In the genomic region with DNA sequence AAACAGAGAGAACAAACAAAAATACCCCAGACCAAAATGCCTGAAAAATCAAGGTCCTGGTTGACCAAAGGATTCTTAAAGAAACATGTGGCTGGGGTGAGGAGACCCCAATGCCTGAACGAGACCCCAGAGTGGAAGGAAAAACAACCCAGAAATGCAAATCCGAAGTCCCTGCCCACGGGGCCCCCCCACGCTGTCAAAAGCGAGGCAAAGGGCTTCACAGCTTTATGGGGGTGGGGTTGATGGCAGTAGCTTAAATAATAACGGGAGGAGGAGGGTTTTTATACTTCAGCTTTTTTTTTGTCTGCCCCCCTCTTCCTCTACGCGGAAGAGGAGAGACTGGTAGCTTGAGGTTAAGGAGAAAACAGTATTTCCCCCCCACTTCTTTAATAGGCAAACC, we compare ENCODE assay signal across 19 cellular contexts. TPM values are rescaled to one million over a fixed set of nuclear protein-coding genes. Genes with fewer than 3 reads are reported as not detected.
DNase-seq lines count a peak whose midpoint lies in the region; ATAC-seq and TF ChIP-seq lines count a peak whose summit lies in the region.
"Had no signal": no experiment of that assay in that cellular context is flagged by ENCODE, and none has a peak within 500 bp of the region (broad histone marks: within the 10 kb centered on the region; RNA-seq: fewer than 3 reads in every experiment).

No MANE protein-coding gene starts in this region.

- TF ChIP-seq CTCF in HCT116 (IDR thresholded peaks at IDR 0.05 in 2 of 3, conservative IDR thresholded peaks at IDR 0.05 in 1 of 3; ENCODE audit: borderline replicate concordance in 1 of 3, insufficient read depth in 1 of 3, low read depth in 2 of 3, low read length in 2 of 3) = no peak
- TF ChIP-seq CTCF in gastrocnemius medialis (IDR thresholded peaks at IDR 0.05 in 4 of 5, conservative IDR thresholded peaks at IDR 0.05 in 1 of 5) = no peak

- no peaks in the 10 kb centered on the region for H4K20me1 ChIP-seq in HCT116 (ENCODE audit: insufficient read depth)

- BruUV-seq in HCT116 (replicated peaks; lab: Mats Ljungman, UMichigan) = TSS peak; percentile 22

- ATAC-seq in HCT116 (no peak), gastrocnemius medialis (no peak)
- ATAC-seq in activated naive CD8-positive, alpha-beta T cell treated with anti-CD3 and anti-CD28 coated beads, Interleukin-2, amount 50 U/mL, for 24 hours = no peak
- no peak for ATAC-seq in naive thymus-derived CD8-positive, alpha-beta T cell
- ATAC-seq: sciatic nerve had no signal

- TF ChIP-seq RAD21 in HCT116 (IDR thresholded peaks at IDR 0.05; ENCODE audit: low read depth) = no peak

- no peak overlapping the region for H2AFZ ChIP-seq in HCT116 (ENCODE audit: low read depth, low read length, poor library complexity, severe bottlenecking)

- DNase-seq in CD4-positive, alpha-beta memory T cell = no peak
- DNase-seq in HCT116 (ENCODE audit: low read depth, low spot score) (no peak), OCI-M1 (lab: John Stamatoyannopoulos, UW) (no peak), midbrain (lab: John Stamatoyannopoulos, UW) (no peak), gastrocnemius medialis (no peak)
- no peak for DNase-seq in activated naive CD8-positive, alpha-beta T cell treated with anti-CD3 and anti-CD28 coated beads, Interleukin-2, amount 50 U/mL, for 24 hours
- DNase-seq in naive thymus-derived CD8-positive, alpha-beta T cell = no peak
- no peak for DNase-seq in stimulated activated CD4-positive, alpha-beta T cell treated with anti-CD3 and anti-CD28 coated beads, Interleukin-4, amount 100 ng/mL, for 4 hours
- DNase-seq: activated CD4-positive, alpha-beta T cell treated with anti-CD3 and anti-CD28 coated beads, Interleukin-2, amount 10 ng/mL, durations not matched to agents 7 days and 5 days; COR-L47; hypothalamus; NCI-H1930; NCI-H446; substantia nigra had no signal

- H3K9ac ChIP-seq in HCT116 (ENCODE audit: low read length) = no peak overlapping the region

- no peak overlapping the region for H3K27ac ChIP-seq in CD4-positive, alpha-beta memory T cell (ENCODE audit: low read depth, low read length)
- no peak overlapping the region for H3K27ac ChIP-seq in HCT116 (ENCODE audit: low read depth, low read length)
- H3K27ac ChIP-seq in gastrocnemius medialis = no peak overlapping the region
- H3K27ac ChIP-seq: RWPE1 had no signal

- H3K4me2 ChIP-seq in HCT116 (ENCODE audit: low read length) = no peak overlapping the region

- peaks cover 36% of the 10 kb centered on the region for H3K79me2 ChIP-seq in HCT116 (ENCODE audit: insufficient read depth, low read length)

- H3K27ac Mint-ChIP-seq in CD4-positive, alpha-beta memory T cell = peak overlapping the region in 5 of 7 donors; percentile 4 to 86 (median 53)
- H3K27ac Mint-ChIP-seq in activated naive CD8-positive, alpha-beta T cell treated with anti-CD3 and anti-CD28 coated beads, Interleukin-2, amount 50 U/mL, for 24 hours = peak overlapping the region; percentile 3
- H3K27ac Mint-ChIP-seq in naive thymus-derived CD8-positive, alpha-beta T cell = peak overlapping the region in 8 of 10 donors; percentile 19 to 83 (median 64)

- H3K27me3 Mint-ChIP-seq in CD4-positive, alpha-beta memory T cell = no peaks in the 10 kb centered on the region
- H3K27me3 Mint-ChIP-seq in activated naive CD8-positive, alpha-beta T cell treated with anti-CD3 and anti-CD28 coated beads, Interleukin-2, amount 50 U/mL, for 24 hours = no peaks in the 10 kb centered on the region
- no peaks in the 10 kb centered on the region for H3K27me3 Mint-ChIP-seq in naive thymus-derived CD8-positive, alpha-beta T cell
- H3K27me3 Mint-ChIP-seq: activated CD4-positive, alpha-beta T cell treated with anti-CD3 and anti-CD28 coated beads, Interleukin-2, amount 10 ng/mL, durations not matched to agents 7 days and 5 days had no signal

- H3K4me1 ChIP-seq in CD4-positive, alpha-beta memory T cell (ENCODE audit: insufficient read depth, low read length) = peaks cover 17% of the 10 kb centered on the region
- H3K4me1 ChIP-seq in HCT116 (ENCODE audit: control insufficient read depth in 1 of 2, insufficient read depth in 2 of 2, low read length in 2 of 2) (no peaks in the 10 kb centered on the region), gastrocnemius medialis (peaks cover 6 to 9% of the 10 kb centered on the region in 2 donors)

- RAD21 ChIA-PET in HCT116 (lab: Charles Lee; ENCODE audit: low non-redundant PET in 1 of 2, low total read pairs in 2 of 2, uncharacterized antibody in 2 of 2, unreplicated experiment in 2 of 2) = no interaction called here

- H3K9me2 ChIP-seq in HCT116 (ENCODE audit: insufficient read depth) = no peaks in the 10 kb centered on the region

- POLR2A ChIA-PET in CD4-positive, alpha-beta memory T cell (lab: Charles Lee; ENCODE audit: partially characterized antibody) = interaction anchor here (1.4 kb wide), 1 partner anchor 20 kb away, joined by 6 read pairs; the partner anchor contains the start of gene FBXO46
- POLR2A ChIA-PET in HCT116 (lab: Charles Lee) = no interaction called here
- POLR2A ChIA-PET in naive thymus-derived CD8-positive, alpha-beta T cell (lab: Charles Lee) = interaction anchor here (0.6 to 1.2 kb wide), 4 partner anchors 15 to 1894 kb away, joined by 3 to 5 read pairs (median 4); partner anchors contain the start of gene FBXO46

- no peaks in the 10 kb centered on the region for H3K9me3 ChIP-seq in CD4-positive, alpha-beta memory T cell (ENCODE audit: control insufficient read depth in 1 of 2, low read length in 2 of 2)
- no peaks in the 10 kb centered on the region for H3K9me3 ChIP-seq in HCT116 (ENCODE audit: control insufficient read depth in 1 of 2, insufficient read depth in 1 of 2, low read depth in 1 of 2, low read length in 2 of 2)
- H3K9me3 ChIP-seq in gastrocnemius medialis = no peaks in the 10 kb centered on the region

- no peaks in the 10 kb centered on the region for H3K27me3 ChIP-seq in CD4-positive, alpha-beta memory T cell (ENCODE audit: insufficient read depth, low read length)
- no peaks in the 10 kb centered on the region for H3K27me3 ChIP-seq in HCT116 (ENCODE audit: insufficient read depth, low read length)
- no peaks in the 10 kb centered on the region for H3K27me3 ChIP-seq in gastrocnemius medialis

- intact Hi-C loops in CD4-positive, alpha-beta memory T cell (cut with micrococcal nuclease) = no loop called here
- intact Hi-C loops in HCT116 (cut with micrococcal nuclease) (no loop called here), gastrocnemius medialis (cut with DNase I; ENCODE audit: low total_unique reads) (loop anchor here (10.0 kb wide), 2 partner anchors 286 to 906 kb away; partner anchors contain the start of genes BCAM and ERCC1)

- peaks cover 12 to 23% (median 13%) of the 10 kb centered on the region in 4 donors for H3K4me1 Mint-ChIP-seq in CD4-positive, alpha-beta memory T cell
- peaks cover 15% of the 10 kb centered on the region for H3K4me1 Mint-ChIP-seq in activated naive CD8-positive, alpha-beta T cell treated with anti-CD3 and anti-CD28 coated beads, Interleukin-2, amount 50 U/mL, for 24 hours
- peaks cover 12 to 53% (median 31%) of the 10 kb centered on the region in 4 donors for H3K4me1 Mint-ChIP-seq in naive thymus-derived CD8-positive, alpha-beta T cell

- H3K9me3 Mint-ChIP-seq in CD4-positive, alpha-beta memory T cell = no peaks in the 10 kb centered on the region
- no peaks in the 10 kb centered on the region for H3K9me3 Mint-ChIP-seq in activated naive CD8-positive, alpha-beta T cell treated with anti-CD3 and anti-CD28 coated beads, Interleukin-2, amount 50 U/mL, for 24 hours
- H3K9me3 Mint-ChIP-seq in naive thymus-derived CD8-positive, alpha-beta T cell = no peaks in the 10 kb centered on the region
- H3K9me3 Mint-ChIP-seq: activated CD4-positive, alpha-beta T cell treated with anti-CD3 and anti-CD28 coated beads, Interleukin-2, amount 10 ng/mL, durations not matched to agents 7 days and 5 days had no signal

- TF ChIP-seq POLR2A in HCT116 (IDR thresholded peaks at IDR 0.05; ENCODE audit: borderline replicate concordance, extremely low read depth, insufficient read depth, insufficient read length) (no peak), gastrocnemius medialis (IDR thresholded peaks at IDR 0.05) (no peak)

- H3K36me3 ChIP-seq in CD4-positive, alpha-beta memory T cell (ENCODE audit: insufficient read depth, low read length) = peaks cover 13% of the 10 kb centered on the region
- peaks cover 11 to 15% of the 10 kb centered on the region in 2 experiments; a peak in 2 of 4 replicates for H3K36me3 ChIP-seq in HCT116 (ENCODE audit: control insufficient read depth in 1 of 2, insufficient read depth in 2 of 2, low read length in 2 of 2)
- H3K36me3 ChIP-seq in gastrocnemius medialis = peaks cover 0 to 6% of the 10 kb centered on the region in 2 donors

- H3K4me3 ChIP-seq in CD4-positive, alpha-beta memory T cell (ENCODE audit: low read length in 2 of 2) = no peak overlapping the region
- no peak overlapping the region for H3K4me3 ChIP-seq in HCT116 (replicated peaks in 1 of 2; ENCODE audit: low read depth in 1 of 2, low read length in 2 of 2)
- H3K4me3 ChIP-seq in gastrocnemius medialis = no peak overlapping the region

- CTCF ChIA-PET in CD4-positive, alpha-beta memory T cell (lab: Charles Lee; ENCODE audit: partially characterized antibody) = interaction anchor here (0.6 to 1.4 kb wide), 3 partner anchors 24 to 272 kb away, joined by 3 to 4 read pairs (median 3); no protein-coding TSS in a partner anchor
- CTCF ChIA-PET in HCT116 (lab: Charles Lee) = no interaction called here

- H3K36me3 Mint-ChIP-seq in CD4-positive, alpha-beta memory T cell = peaks cover 13 to 15% of the 10 kb centered on the region in 2 donors
- H3K36me3 Mint-ChIP-seq in activated naive CD8-positive, alpha-beta T cell treated with anti-CD3 and anti-CD28 coated beads, Interleukin-2, amount 50 U/mL, for 24 hours (ENCODE audit: low read depth) = peaks cover 13% of the 10 kb centered on the region
- H3K36me3 Mint-ChIP-seq in naive thymus-derived CD8-positive, alpha-beta T cell = peaks cover 0 to 22% (median 0%) of the 10 kb centered on the region in 3 donors

- in situ Hi-C loops in gastrocnemius medialis (cut with MboI; ENCODE audit: low sequenced_read_pairs in 4 of 4) = no loop called here

- H3K4me3 Mint-ChIP-seq in CD4-positive, alpha-beta memory T cell = no peak overlapping the region
- H3K4me3 Mint-ChIP-seq in activated naive CD8-positive, alpha-beta T cell treated with anti-CD3 and anti-CD28 coated beads, Interleukin-2, amount 50 U/mL, for 24 hours = no peak overlapping the region
- peak overlapping the region in 2 of 10 donors; percentile 4 to 8 for H3K4me3 Mint-ChIP-seq in naive thymus-derived CD8-positive, alpha-beta T cell
- H3K4me3 Mint-ChIP-seq: activated CD4-positive, alpha-beta T cell treated with anti-CD3 and anti-CD28 coated beads, Interleukin-2, amount 10 ng/mL, durations not matched to agents 7 days and 5 days had no signal

RNA-seq across cellular contexts. Expression of gene QPCTL, which starts 18.3 kb away (rescaled TPM):
- total RNA-seq in CD4-positive, alpha-beta memory T cell = 10 to 100 TPM; 10.8 to 11.4 TPM
- 1 to 10 TPM in 1 of 2 donors, under 1 TPM in 1; 0.94 to 1.5 TPM for polyA plus RNA-seq in CD4-positive, alpha-beta memory T cell
- total RNA-seq in HCT116 (2021; ENCODE audit: unreplicated experiment) = 19.5 TPM
- polyA plus RNA-seq in HCT116 (2012) = 17.9 and 23.5 TPM in 2 replicates
- total RNA-seq in naive thymus-derived CD8-positive, alpha-beta T cell = 10 to 100 TPM in 1 of 2 experiments, 1 to 10 TPM in 1; 7.3 to 11.4 TPM
- 1 to 10 TPM in 2 of 3 donors, under 1 TPM in 1; 0.65 to 2.3 (median 1.6) TPM for polyA plus RNA-seq in naive thymus-derived CD8-positive, alpha-beta T cell
- total RNA-seq in gastrocnemius medialis = 1 to 10 TPM in 2 of 4 donors, under 1 TPM in 2; 0.80 to 1.4 (median 0.97) TPM

RNA-seq across cellular contexts. Expression of gene SNRPD2, which starts 19.0 kb away (rescaled TPM):
- total RNA-seq in CD4-positive, alpha-beta memory T cell = 100 to 1,000 TPM; 380 to 406 TPM
- 1,000 to 10,000 TPM in 1 of 2 donors, 100 to 1,000 TPM in 1; 956 to 1,238 TPM for polyA plus RNA-seq in CD4-positive, alpha-beta memory T cell
- total RNA-seq in HCT116 (2021; ENCODE audit: unreplicated experiment) (927 TPM), gastrocnemius medialis (100 to 1,000 TPM; 136 to 167 (median 144) TPM)
- 945 and 1,044 TPM in 2 replicates for polyA plus RNA-seq in HCT116 (2012)
- 100 to 1,000 TPM; 395 to 410 TPM for total RNA-seq in naive thymus-derived CD8-positive, alpha-beta T cell
- 1,000 to 10,000 TPM; 1,119 to 1,289 (median 1,220) TPM for polyA plus RNA-seq in naive thymus-derived CD8-positive, alpha-beta T cell

RNA-seq across cellular contexts. Expression of gene FBXO46, which starts 20.0 kb away (rescaled TPM):
- 10 to 100 TPM; 33.1 to 37.3 TPM for total RNA-seq in CD4-positive, alpha-beta memory T cell
- 10 to 100 TPM in 1 of 2 donors, 1 to 10 TPM in 1; 3.7 to 17.2 TPM for polyA plus RNA-seq in CD4-positive, alpha-beta memory T cell
- total RNA-seq in HCT116 (2021; ENCODE audit: unreplicated experiment) (31.7 TPM), gastrocnemius medialis (10 to 100 TPM in 1 of 4 donors, 1 to 10 TPM in 3; 6.6 to 14.3 (median 8.7) TPM)
- 11.7 and 16.2 TPM in 2 replicates for polyA plus RNA-seq in HCT116 (2012)
- 10 to 100 TPM; 35.3 to 42.3 TPM for total RNA-seq in naive thymus-derived CD8-positive, alpha-beta T cell
- polyA plus RNA-seq in naive thymus-derived CD8-positive, alpha-beta T cell = 10 to 100 TPM; 12.4 to 15.2 (median 12.5) TPM

RNA-seq across cellular contexts. Expression of gene MEIOSIN, which starts 22.5 kb away (rescaled TPM):
- not detected for total RNA-seq in CD4-positive, alpha-beta memory T cell
- polyA plus RNA-seq in CD4-positive, alpha-beta memory T cell = not detected
- 2.1 TPM for total RNA-seq in HCT116 (2021; ENCODE audit: unreplicated experiment)
- polyA plus RNA-seq in HCT116 (2012) = 0.86 and 1.2 TPM in 2 replicates
- total RNA-seq in naive thymus-derived CD8-positive, alpha-beta T cell = not detected
- polyA plus RNA-seq in naive thymus-derived CD8-positive, alpha-beta T cell = not detected
- not detected for total RNA-seq in gastrocnemius medialis
- total RNA-seq: activated CD4-positive, alpha-beta T cell treated with anti-CD3 and anti-CD28 coated beads, Interleukin-2, amount 10 ng/mL, durations not matched to agents 7 days and 5 days; H7; kidney epithelial cell; osteoblast; sciatic nerve had no signal

RNA-seq across cellular contexts. Expression of gene GIPR, which starts 42.7 kb away (rescaled TPM):
- 1 to 10 TPM; 6.1 to 6.4 TPM for total RNA-seq in CD4-positive, alpha-beta memory T cell
- polyA plus RNA-seq in CD4-positive, alpha-beta memory T cell = under 1 TPM in 1 of 2 donors, not detected in 1; 0.12 TPM
- total RNA-seq in HCT116 (2021; ENCODE audit: unreplicated experiment) (14.1 TPM), gastrocnemius medialis (not detected)
- 9.9 and 10.3 TPM in 2 replicates for polyA plus RNA-seq in HCT116 (2012)
- 10 to 100 TPM in 1 of 2 experiments, 1 to 10 TPM in 1; 9.7 to 10.4 TPM for total RNA-seq in naive thymus-derived CD8-positive, alpha-beta T cell
- under 1 TPM in 2 of 3 donors, not detected in 1; 0.38 to 0.61 TPM for polyA plus RNA-seq in naive thymus-derived CD8-positive, alpha-beta T cell
- total RNA-seq: H7 had no signal

Comparison
In these comparisons a context has a peak if more than half of its experiments do, and no peak if none do; other contexts are left out.
1. H3K27ac Mint-ChIP-seq: peak in every context shown above with its lines; median percentile 64 in naive thymus-derived CD8-positive, alpha-beta T cell; 53 in CD4-positive, alpha-beta memory T cell; 3 in activated naive CD8-positive, alpha-beta T cell treated with anti-CD3 and anti-CD28 coated beads, Interleukin-2, amount 50 U/mL, for 24 hours.